1 cellular context compared by ENCODE assay signal in the genomic region with DNA sequence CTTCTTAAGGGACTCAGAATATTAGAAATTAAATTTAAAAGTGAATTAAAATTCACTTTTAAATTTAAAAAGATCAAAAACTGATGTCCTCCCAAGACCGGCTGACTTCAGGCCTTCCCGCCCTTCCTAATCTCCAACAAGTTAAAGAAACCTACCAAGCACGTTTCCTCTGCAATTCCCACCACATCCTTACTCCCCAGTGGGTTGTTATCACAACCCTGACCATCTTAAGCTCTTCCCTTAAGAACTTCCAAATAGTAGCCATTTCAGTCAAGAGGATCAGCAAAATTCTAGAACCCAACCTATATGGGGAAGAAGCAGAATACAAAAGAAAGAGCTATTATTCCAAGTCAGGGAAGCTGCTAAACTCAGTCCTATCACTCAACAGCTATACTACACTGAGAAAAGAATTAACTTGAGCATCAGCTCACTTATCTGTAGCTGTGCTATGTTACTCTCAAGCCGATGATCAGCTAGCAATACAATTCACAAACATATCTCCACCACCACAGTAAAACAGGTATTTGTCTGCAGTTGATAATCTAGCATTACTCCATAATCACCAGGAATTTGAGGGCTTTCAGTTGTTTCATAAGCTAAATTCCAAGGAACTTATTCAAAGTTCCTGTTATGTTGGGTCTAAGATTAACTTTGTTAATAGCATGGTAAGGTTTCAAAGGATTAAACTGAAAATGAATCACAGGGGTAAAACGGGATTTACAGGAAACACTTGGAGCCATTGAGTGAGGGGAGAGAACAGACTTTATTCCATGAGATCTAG.
TF ChIP-seq lines count a peak whose summit lies in the region.

No MANE protein-coding gene starts in this region.

TF ChIP-seq in endothelial cell of umbilical vein, 7 proteins besides CTCF, POLR2A, EP300 and RAD21:
- no peak for TF ChIP-seq JUN (IDR thresholded peaks at IDR 0.05; ENCODE audit: borderline replicate concordance, insufficient read depth, insufficient read length, low read depth)
- no peak for TF ChIP-seq POLR2AphosphoS5 (IDR thresholded peaks at IDR 0.05; ENCODE audit: insufficient read depth, low read depth, low read length)
